26 cellular contexts compared by ENCODE assay signal in the genomic region with DNA sequence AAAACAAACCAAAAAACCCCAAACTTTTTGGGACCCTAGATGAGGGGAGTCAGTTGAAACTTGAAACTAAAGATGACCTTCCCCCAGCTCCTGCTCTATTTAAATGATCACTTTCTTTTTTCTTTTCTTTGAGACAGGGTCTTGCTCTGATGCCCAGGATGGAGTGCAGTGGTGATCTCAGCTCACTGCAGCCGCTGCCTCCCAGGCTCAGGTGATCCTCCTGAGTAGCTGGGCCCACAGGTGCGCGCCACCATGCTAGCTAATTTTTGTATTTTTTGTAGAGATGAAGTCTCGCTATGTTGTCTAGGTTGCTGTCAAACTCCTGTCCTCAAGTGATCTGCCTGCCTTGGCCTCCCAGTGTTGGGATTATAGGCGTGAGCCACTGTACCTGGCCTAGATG. TPM values are rescaled to one million over a fixed set of nuclear protein-coding genes. Genes with fewer than 3 reads are reported as not detected.
"Had no signal": no experiment of that assay in that cellular context is flagged by ENCODE, and none has a peak within 500 bp of the region (broad histone marks: within the 10 kb centered on the region; RNA-seq: fewer than 3 reads in every experiment).

No MANE protein-coding gene starts in this region.

- H2AFZ ChIP-seq: neural progenitor cell had no signal

- H3K36me3 Mint-ChIP-seq: naive thymus-derived CD4-positive, alpha-beta T cell; neural progenitor cell; stimulated activated memory B cell treated with anti-CD40 and anti-IgM and Interleukin-4, amounts not matched to agents 10 μg/mL and 1 μg/mL and 100 μg/mL, for 72 hours had no signal

- H3K9me3 Mint-ChIP-seq: naive thymus-derived CD4-positive, alpha-beta T cell; nephron; neural progenitor cell; stimulated activated memory B cell treated with anti-CD40 and anti-IgM and Interleukin-4, amounts not matched to agents 10 μg/mL and 1 μg/mL and 100 μg/mL, for 72 hours had no signal

- H3K27ac Mint-ChIP-seq: naive thymus-derived CD4-positive, alpha-beta T cell; nephron; neural progenitor cell; stimulated activated memory B cell treated with anti-CD40 and anti-IgM and Interleukin-4, amounts not matched to agents 10 μg/mL and 1 μg/mL and 100 μg/mL, for 72 hours had no signal

- H3K4me2 ChIP-seq: neural progenitor cell had no signal

- H3K4me1 Mint-ChIP-seq: naive thymus-derived CD4-positive, alpha-beta T cell; stimulated activated memory B cell treated with anti-CD40 and anti-IgM and Interleukin-4, amounts not matched to agents 10 μg/mL and 1 μg/mL and 100 μg/mL, for 72 hours had no signal

- H3K27me3 ChIP-seq: testis had no signal

- H3K9ac ChIP-seq: neural progenitor cell had no signal

- ATAC-seq: esophagus mucosa; heart right ventricle; left cardiac atrium; left lung; naive thymus-derived CD4-positive, alpha-beta T cell; right cardiac atrium; stimulated activated memory B cell treated with anti-CD40 and anti-IgM and Interleukin-4, amounts not matched to agents 10 μg/mL and 1 μg/mL and 100 μg/mL, for 72 hours; stimulated activated naive CD8-positive, alpha-beta T cell treated with anti-CD3 and anti-CD28 coated beads, Interleukin-15, Interleukin-2, amounts not matched to agents 100 U/mL and 50 U/mL, for 24 hours had no signal

- H3K4me3 ChIP-seq: dorsolateral prefrontal cortex, heart right ventricle, left lung, neural progenitor cell, prostate gland, sigmoid colon, spleen, testis, tibial nerve had no signal

- H3K4me3 Mint-ChIP-seq: naive thymus-derived CD4-positive, alpha-beta T cell; nephron; neural progenitor cell; stimulated activated memory B cell treated with anti-CD40 and anti-IgM and Interleukin-4, amounts not matched to agents 10 μg/mL and 1 μg/mL and 100 μg/mL, for 72 hours had no signal

- H3K4me1 ChIP-seq: left lung, prostate gland, sigmoid colon, spleen, testis, tibial nerve had no signal

- DNase-seq: dorsolateral prefrontal cortex; effector CD4-positive, alpha-beta T cell; foreskin melanocyte; glutamatergic neuron; heart right ventricle; hippocampal formation; left cardiac atrium; left lung; mesenchymal stem cell; midbrain; naive thymus-derived CD4-positive, alpha-beta T cell; nucleus accumbens; right cardiac atrium; sigmoid colon; spleen; stimulated activated CD4-positive, alpha-beta T cell treated with anti-CD3 and anti-CD28 coated beads, Interleukin-4, amount 100 ng/mL, for 4 hours; stimulated activated naive CD8-positive, alpha-beta T cell treated with anti-CD3 and anti-CD28 coated beads, Interleukin-15, Interleukin-2, amounts not matched to agents 100 U/mL and 50 U/mL, for 24 hours; substantia nigra; testis had no signal

- H3K9me3 ChIP-seq: heart right ventricle, left lung, prostate gland, sigmoid colon, spleen, testis, tibial nerve had no signal

- H3K36me3 ChIP-seq: heart right ventricle, left lung, neural progenitor cell, prostate gland, sigmoid colon, spleen, tibial nerve had no signal

- H3K27ac ChIP-seq: dorsolateral prefrontal cortex, heart right ventricle, left lung, neural progenitor cell, prostate gland, sigmoid colon, spleen, testis, tibial nerve had no signal

RNA-seq across cellular contexts. Expression of a gene that starts 7.3 kb away (rescaled TPM):
- total RNA-seq: fibroblast of lung had no signal
